18 cellular contexts compared by ENCODE assay signal in the genomic region with DNA sequence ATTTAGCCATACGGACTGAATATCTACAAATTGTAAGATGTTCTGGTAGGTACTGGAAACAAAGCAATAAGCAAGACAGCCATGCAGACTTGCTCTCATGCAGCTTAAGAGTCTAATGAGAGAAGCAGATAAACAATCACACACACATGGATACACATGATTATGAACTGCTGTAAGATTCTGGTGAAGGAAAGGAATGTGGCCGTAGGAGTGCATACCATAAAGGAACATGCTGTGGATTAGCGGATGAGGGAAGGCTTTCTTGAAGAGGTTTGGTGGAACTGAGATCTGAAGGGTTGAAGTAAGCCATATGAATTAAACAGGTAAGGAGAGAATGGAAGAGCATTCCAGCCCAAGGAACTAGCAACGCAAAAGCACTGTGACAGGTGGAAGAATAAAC. TPM values are rescaled to one million over a fixed set of nuclear protein-coding genes. Genes with fewer than 3 reads are reported as not detected.
DNase-seq lines count a peak whose midpoint lies in the region; ATAC-seq, FAIRE-seq and TF ChIP-seq lines count a peak whose summit lies in the region.
"Had no signal": no experiment of that assay in that cellular context is flagged by ENCODE, and none has a peak within 500 bp of the region (broad histone marks: within the 10 kb centered on the region; RNA-seq: fewer than 3 reads in every experiment).

No MANE protein-coding gene starts in this region.

- H3K27ac ChIP-seq in astrocyte (ENCODE audit: low read depth, low read length) = no peak overlapping the region
- no peak overlapping the region for H3K27ac ChIP-seq in PC-3 (ENCODE audit: low read length)
- H3K27ac ChIP-seq: BLaER1, GM23248 had no signal

- no peaks in the 10 kb centered on the region for H3K9me2 ChIP-seq in PC-3 (replicated peaks; ENCODE audit: low read length)

- H3K9ac ChIP-seq in astrocyte (ENCODE audit: low read length) (no peak overlapping the region), PC-3 (ENCODE audit: low read length) (no peak overlapping the region)
- H3K9ac ChIP-seq: BLaER1, GM23248 had no signal

- H3K27ac Mint-ChIP-seq in HFFc6 = peak overlapping the region; percentile 8; the same call in 1 of the 2 replicates
- H3K27ac Mint-ChIP-seq in astrocyte (ENCODE audit: unreplicated experiment) = peak overlapping the region; percentile 14
- peak overlapping the region; percentile 4 for H3K27ac Mint-ChIP-seq in memory B cell

- H3K36me3 Mint-ChIP-seq in HFFc6 (ENCODE audit: low read depth) (peaks cover 14% of the 10 kb centered on the region), astrocyte (ENCODE audit: low read depth, unreplicated experiment) (peaks cover 16% of the 10 kb centered on the region), memory B cell (peaks cover 39% of the 10 kb centered on the region)

- H3K9me3 Mint-ChIP-seq in HFFc6 = no peaks in the 10 kb centered on the region
- H3K9me3 Mint-ChIP-seq in astrocyte (ENCODE audit: unreplicated experiment) = no peaks in the 10 kb centered on the region
- H3K9me3 Mint-ChIP-seq in memory B cell = no peaks in the 10 kb centered on the region
- H3K9me3 Mint-ChIP-seq: CD14-positive monocyte; CD4-positive, alpha-beta memory T cell had no signal

- BruUV-seq in PC-3 (replicated peaks; lab: Mats Ljungman, UMichigan) = no TSS peak

- H4K20me1 ChIP-seq in astrocyte (ENCODE audit: insufficient read depth, low read length) = peaks cover 13% of the 10 kb centered on the region
- no peaks in the 10 kb centered on the region for H4K20me1 ChIP-seq in PC-3 (ENCODE audit: low read length)

- peaks cover 12% of the 10 kb centered on the region for H3K4me1 Mint-ChIP-seq in HFFc6 (ENCODE audit: low read depth)
- peaks cover 7% of the 10 kb centered on the region for H3K4me1 Mint-ChIP-seq in astrocyte (ENCODE audit: low read depth, unreplicated experiment)
- peaks cover 13% of the 10 kb centered on the region for H3K4me1 Mint-ChIP-seq in memory B cell

- H3K79me2 ChIP-seq in astrocyte (ENCODE audit: insufficient read depth, low read length) = no peaks in the 10 kb centered on the region
- H3K79me2 ChIP-seq in PC-3 (ENCODE audit: low read length) = no peaks in the 10 kb centered on the region; the same call in 1 of the 2 replicates

- H3F3A ChIP-seq in PC-3 (ENCODE audit: low read length, unreplicated experiment) = no peaks in the 10 kb centered on the region

- no peak for DNase-seq in HFFc6
- no peak for DNase-seq in astrocyte (ENCODE audit: low read depth)
- DNase-seq in memory B cell (ENCODE audit: low spot score in 2 of 2) = no peak
- DNase-seq in retinal pigment epithelial cell (ENCODE audit: low read depth) = peak; percentile 78
- DNase-seq in PC-3 = no peak
- DNase-seq in NCI-H1105 treated with DMSO at 0.1 percent for 48 hours (lab: John Stamatoyannopoulos, UW) = no peak
- DNase-seq: 8988T; CD4-positive, alpha-beta memory T cell; DMS153; DMS79; GF-D8; GM23248; IMR-90 had no signal

- intact Hi-C loops in PC-3 (cut with micrococcal nuclease) = loop anchor here (5.0 kb wide), 2 partner anchors 58 to 163 kb away; no protein-coding TSS in a partner anchor

- no peak overlapping the region for H3K4me3 ChIP-seq in astrocyte (ENCODE audit: insufficient read depth, low read depth, low read length)
- H3K4me3 ChIP-seq in retinal pigment epithelial cell (ENCODE audit: low read length) = no peak overlapping the region
- H3K4me3 ChIP-seq in PC-3 (ENCODE audit: low read length) = no peak overlapping the region
- H3K4me3 ChIP-seq: BLaER1, GM23248, HAP-1 had no signal

- H3K9me3 ChIP-seq in astrocyte (ENCODE audit: insufficient read depth, low read depth, low read length) (no peaks in the 10 kb centered on the region), PC-3 (ENCODE audit: low read length) (no peaks in the 10 kb centered on the region)
- H3K9me3 ChIP-seq: BLaER1, HAP-1 had no signal

- H3K36me3 ChIP-seq in astrocyte (ENCODE audit: insufficient read depth, low read length) (peaks cover 55% of the 10 kb centered on the region), PC-3 (ENCODE audit: low read depth, low read length) (peaks cover 67% of the 10 kb centered on the region; the same call in 1 of the 2 replicates)

- H3K4me2 ChIP-seq in astrocyte (ENCODE audit: low read length) (no peak overlapping the region), PC-3 (ENCODE audit: low read length) (no peak overlapping the region)
- H3K4me2 ChIP-seq: BLaER1 had no signal

- H3K27me3 Mint-ChIP-seq in HFFc6 (ENCODE audit: insufficient read depth) (no peaks in the 10 kb centered on the region), astrocyte (ENCODE audit: low read depth, unreplicated experiment) (no peaks in the 10 kb centered on the region), memory B cell (no peaks in the 10 kb centered on the region)
- H3K27me3 Mint-ChIP-seq: CD4-positive, alpha-beta memory T cell had no signal

- FAIRE-seq in astrocyte (lab: Jason Lieb, UNC) = no peak
- FAIRE-seq: HTR-8/SVneo had no signal

- POLR2A ChIA-PET in PC-3 (lab: Charles Lee; ENCODE audit: unreplicated experiment) = no interaction called here

- no peak overlapping the region for H2AFZ ChIP-seq in astrocyte (ENCODE audit: low read depth, low read length)
- H2AFZ ChIP-seq in PC-3 (ENCODE audit: low read length) = no peak overlapping the region
- H2AFZ ChIP-seq: GM23248 had no signal

- H3K4me1 ChIP-seq in astrocyte (ENCODE audit: insufficient read depth, low read length) (no peaks in the 10 kb centered on the region), PC-3 (ENCODE audit: insufficient read depth, low read length) (no peaks in the 10 kb centered on the region)
- H3K4me1 ChIP-seq: BLaER1 had no signal

- TF ChIP-seq CTCF in HFFc6 (IDR thresholded peaks at IDR 0.05) (no peak), astrocyte (IDR thresholded peaks at IDR 0.05; ENCODE audit: insufficient read depth, low read depth, low read length) (no peak), retinal pigment epithelial cell (conservative IDR thresholded peaks at IDR 0.05; ENCODE audit: low read depth, low read length) (no peak), PC-3 (conservative IDR thresholded peaks at IDR 0.05; ENCODE audit: low read depth, low read length) (no peak)

- CTCF ChIA-PET in PC-3 (lab: Charles Lee) = no interaction called here

- ATAC-seq in memory B cell (ENCODE audit: low read depth) = no peak
- ATAC-seq in PC-3 = no peak
- ATAC-seq in HG03039 (IDR thresholded peaks at IDR 0.05; ENCODE audit: unreplicated experiment) = no peak

- H3K27me3 ChIP-seq in astrocyte (ENCODE audit: insufficient read depth, low read length) = no peaks in the 10 kb centered on the region
- H3K27me3 ChIP-seq in PC-3 (ENCODE audit: low read length) = no peaks in the 10 kb centered on the region
- H3K27me3 ChIP-seq: BLaER1 had no signal

- H3K4me3 Mint-ChIP-seq in HFFc6 (no peak overlapping the region), astrocyte (ENCODE audit: unreplicated experiment) (no peak overlapping the region), memory B cell (no peak overlapping the region)
- H3K4me3 Mint-ChIP-seq: CD14-positive monocyte; CD4-positive, alpha-beta memory T cell had no signal

RNA-seq across cellular contexts. Expression of gene CCDC93, which starts 13.8 kb away (rescaled TPM):
- total RNA-seq in HFFc6 (2021; fragmentation: NEBNext Ultra II Directional; extraction: Animal tissue kit (Norgen Biotek cat#: 25700)) = 10 to 100 TPM; 13.4 to 17.2 (median 14.4) TPM
- total RNA-seq in astrocyte (28.7 and 29.1 TPM in 2 replicates), PC-3 (2014; rRNA removed) (14.0 and 21.3 TPM in 2 replicates)
